ENCODE assay signal across 17 cellular contexts in the genomic region with DNA sequence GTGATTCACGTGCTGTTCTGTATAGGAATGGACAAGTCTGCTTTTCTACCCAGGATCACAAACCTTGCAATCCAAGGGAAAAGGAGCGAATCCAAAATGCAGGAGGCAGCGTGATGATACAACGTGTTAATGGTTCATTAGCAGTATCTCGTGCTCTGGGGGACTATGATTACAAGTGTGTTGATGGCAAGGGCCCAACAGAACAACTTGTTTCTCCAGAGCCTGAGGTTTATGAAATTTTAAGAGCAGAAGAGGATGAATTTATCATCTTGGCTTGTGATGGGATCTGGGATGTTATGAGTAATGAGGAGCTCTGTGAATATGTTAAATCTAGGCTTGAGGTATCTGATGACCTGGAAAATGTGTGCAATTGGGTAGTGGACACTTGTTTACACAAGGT. TPM values are rescaled to one million over a fixed set of nuclear protein-coding genes. Genes with fewer than 3 reads are reported as not detected.
DNase-seq lines count a peak whose midpoint lies in the region; ATAC-seq and TF ChIP-seq lines count a peak whose summit lies in the region.
"Had no signal": no experiment of that assay in that cellular context is flagged by ENCODE, and none has a peak within 500 bp of the region (broad histone marks: within the 10 kb centered on the region; RNA-seq: fewer than 3 reads in every experiment).

No MANE protein-coding gene starts in this region.

- H3K27ac ChIP-seq in GM23338 (ENCODE audit: low read depth) (0 out of 2 replicates have a peak overlapping the region, but pooled peaks have one; percentile 51), trophoblast cell (ENCODE audit: low read depth, low read length) (no peak overlapping the region), prostate gland (no peak overlapping the region)
- H3K27ac ChIP-seq: 22Rv1; BLaER1 treated with 17β-estradiol and CSF1 and Interleukin-3, amounts not matched to agents 10 nM and 100 nM; KMS-11 had no signal

- TF ChIP-seq CTCF in GM23338 (conservative IDR thresholded peaks at IDR 0.05; ENCODE audit: low read depth in 2 of 2) = no peak
- no peak for TF ChIP-seq CTCF in prostate gland (IDR thresholded peaks at IDR 0.05)

- no peak overlapping the region for H3K18ac ChIP-seq in trophoblast cell (ENCODE audit: low read length)

- H3K36me3 Mint-ChIP-seq in activated T-cell treated with anti-CD3 and anti-CD28 coated beads, Interleukin-2, amount 50 U/mL, for 72 hours (ENCODE audit: insufficient read depth in 2 of 2) = peaks cover 9 to 25% of the 10 kb centered on the region in 2 donors
- peaks cover 55% of the 10 kb centered on the region for H3K36me3 Mint-ChIP-seq in activated T-cell treated with anti-CD3 and anti-CD28 coated beads, Interleukin-2, amount 50 U/mL, for 24 hours (ENCODE audit: low read depth)
- peaks cover 31% of the 10 kb centered on the region for H3K36me3 Mint-ChIP-seq in GM23338 (ENCODE audit: low read depth)

- H3K4me3 ChIP-seq in GM23338 = no peak overlapping the region
- no peak overlapping the region for H3K4me3 ChIP-seq in trophoblast cell (ENCODE audit: low read depth, low read length)
- H3K4me3 ChIP-seq in prostate gland = no peak overlapping the region
- H3K4me3 ChIP-seq: BLaER1 treated with 17β-estradiol and CSF1 and Interleukin-3, amounts not matched to agents 10 nM and 100 nM had no signal

- H3K27me3 Mint-ChIP-seq in activated T-cell treated with anti-CD3 and anti-CD28 coated beads, Interleukin-2, amount 50 U/mL, for 72 hours (ENCODE audit: low read depth) = no peaks in the 10 kb centered on the region
- H3K27me3 Mint-ChIP-seq in activated T-cell treated with anti-CD3 and anti-CD28 coated beads, Interleukin-2, amount 50 U/mL, for 24 hours = no peaks in the 10 kb centered on the region
- no peaks in the 10 kb centered on the region for H3K27me3 Mint-ChIP-seq in GM23338 (ENCODE audit: insufficient read depth, low read depth, poor library complexity)

- TF ChIP-seq POLR2A in prostate gland (IDR thresholded peaks at IDR 0.05) = no peak

- no peak overlapping the region for H3K4me3 Mint-ChIP-seq in activated T-cell treated with anti-CD3 and anti-CD28 coated beads, Interleukin-2, amount 50 U/mL, for 72 hours
- no peak overlapping the region for H3K4me3 Mint-ChIP-seq in activated T-cell treated with anti-CD3 and anti-CD28 coated beads, Interleukin-2, amount 50 U/mL, for 24 hours
- H3K4me3 Mint-ChIP-seq in GM23338 = no peak overlapping the region

- H3K9me3 ChIP-seq in trophoblast cell (ENCODE audit: insufficient read depth, low read depth, low read length) = no peaks in the 10 kb centered on the region
- no peaks in the 10 kb centered on the region for H3K9me3 ChIP-seq in prostate gland

- H3K4me2 ChIP-seq in GM23338 (no peak overlapping the region), trophoblast cell (ENCODE audit: low read length) (no peak overlapping the region)
- H3K4me2 ChIP-seq: BLaER1 treated with 17β-estradiol and CSF1 and Interleukin-3, amounts not matched to agents 10 nM and 100 nM; KMS-11 had no signal

- H3K4ac ChIP-seq in trophoblast cell (ENCODE audit: low read depth, low read length) = no peak overlapping the region

- H2AK5ac ChIP-seq in trophoblast cell (ENCODE audit: low read length) = no peak overlapping the region

- no peak overlapping the region for H2AFZ ChIP-seq in GM23338
- no peak overlapping the region for H2AFZ ChIP-seq in trophoblast cell (ENCODE audit: insufficient read depth, low read length, poor library complexity)

- H4K12ac ChIP-seq in trophoblast cell (ENCODE audit: low read depth, low read length) = no peak overlapping the region

- no peak overlapping the region for H4K91ac ChIP-seq in trophoblast cell (ENCODE audit: low read depth, low read length)

- no peak for ATAC-seq in activated T-cell treated with anti-CD3 and anti-CD28 coated beads, Interleukin-2, amount 50 U/mL, for 72 hours (replicated peaks in 1 of 2)
- no peak for ATAC-seq in GM23338
- ATAC-seq: HepG2 had no signal

- H3K27ac Mint-ChIP-seq in activated T-cell treated with anti-CD3 and anti-CD28 coated beads, Interleukin-2, amount 50 U/mL, for 72 hours = peak overlapping the region; percentile 32
- H3K27ac Mint-ChIP-seq in activated T-cell treated with anti-CD3 and anti-CD28 coated beads, Interleukin-2, amount 50 U/mL, for 24 hours = no peak overlapping the region
- H3K27ac Mint-ChIP-seq in GM23338 = no peak overlapping the region

- H2BK5ac ChIP-seq in trophoblast cell (ENCODE audit: low read depth, low read length, poor library complexity) = no peak overlapping the region

- H3K79me1 ChIP-seq in trophoblast cell (ENCODE audit: low read length) = no peaks in the 10 kb centered on the region

- no peaks in the 10 kb centered on the region for H3K9me2 ChIP-seq in GM23338 (ENCODE audit: insufficient read depth)

- no peak for DNase-seq in activated T-cell treated with anti-CD3 and anti-CD28 coated beads, Interleukin-2, amount 50 U/mL, for 72 hours
- no peak for DNase-seq in activated T-cell treated with anti-CD3 and anti-CD28 coated beads, Interleukin-2, amount 50 U/mL, for 24 hours
- no peak for DNase-seq in GM23338 (ENCODE audit: low spot score)
- peak; percentile 39 for DNase-seq in amniotic epithelial cell (ENCODE audit: low read depth)
- no peak for DNase-seq in trophoblast cell
- DNase-seq in prostate gland (ENCODE audit: low spot score) = no peak
- DNase-seq in stimulated activated CD4-positive, alpha-beta T cell treated with anti-CD3 and anti-CD28 coated beads, Interleukin-4, amount 100 ng/mL, for 1 hour = no peak
- DNase-seq in NOMO-1 treated with DMSO at 0.1 percent for 48 hours (lab: John Stamatoyannopoulos, UW; ENCODE audit: unreplicated experiment) = no peak
- DNase-seq: GF-D8, NCI-H1417, NCI-H1930, NCI-H524, SHP77 treated with DMSO at 0.1 percent for 48 hours had no signal

- H4K8ac ChIP-seq in trophoblast cell (ENCODE audit: low read depth, low read length) = no peak overlapping the region

- H3K14ac ChIP-seq in trophoblast cell (ENCODE audit: low read length) = no peak overlapping the region

- H3K36me3 ChIP-seq in GM23338 (ENCODE audit: insufficient read depth) = no peaks in the 10 kb centered on the region
- peaks cover 3 to 6% of the 10 kb centered on the region in 2 experiments for H3K36me3 ChIP-seq in trophoblast cell (ENCODE audit: control insufficient read depth in 1 of 2, insufficient read depth in 2 of 2, low read length in 2 of 2)
- no peaks in the 10 kb centered on the region for H3K36me3 ChIP-seq in prostate gland

- H2BK12ac ChIP-seq in trophoblast cell (ENCODE audit: low read length) = no peak overlapping the region

- intact Hi-C loops in prostate gland (cut with DNase I) = no loop called here

- H3K9me3 Mint-ChIP-seq in activated T-cell treated with anti-CD3 and anti-CD28 coated beads, Interleukin-2, amount 50 U/mL, for 72 hours = peaks cover 0 to 2% of the 10 kb centered on the region in 2 donors
- no peaks in the 10 kb centered on the region for H3K9me3 Mint-ChIP-seq in activated T-cell treated with anti-CD3 and anti-CD28 coated beads, Interleukin-2, amount 50 U/mL, for 24 hours
- no peaks in the 10 kb centered on the region; the same call in 2 of the 3 replicates for H3K9me3 Mint-ChIP-seq in GM23338

- no peaks in the 10 kb centered on the region for H3F3A ChIP-seq in GM23338 (replicated peaks; ENCODE audit: low read depth)

- no peak overlapping the region for H2BK120ac ChIP-seq in trophoblast cell (ENCODE audit: insufficient read depth, low read length, poor library complexity)

- H3K27me3 ChIP-seq in GM23338 (ENCODE audit: insufficient read depth) = no peaks in the 10 kb centered on the region
- no peaks in the 10 kb centered on the region for H3K27me3 ChIP-seq in trophoblast cell (ENCODE audit: insufficient read depth, low read length)
- no peaks in the 10 kb centered on the region for H3K27me3 ChIP-seq in prostate gland (replicated peaks; ENCODE audit: insufficient read depth)
- H3K27me3 ChIP-seq: BLaER1 treated with 17β-estradiol and CSF1 and Interleukin-3, amounts not matched to agents 10 nM and 100 nM had no signal

- peaks cover 53% of the 10 kb centered on the region for H4K20me1 ChIP-seq in GM23338 (replicated peaks; ENCODE audit: insufficient read depth)

- H3K23ac ChIP-seq in trophoblast cell (ENCODE audit: low read length) = peak overlapping the region; percentile 37

- H3K79me2 ChIP-seq in GM23338 (replicated peaks; ENCODE audit: insufficient read depth) (peaks cover 100% of the 10 kb centered on the region), trophoblast cell (ENCODE audit: control insufficient read depth, insufficient read depth, low read length, poor library complexity) (no peaks in the 10 kb centered on the region)

- no peak overlapping the region for H3K9ac ChIP-seq in trophoblast cell (ENCODE audit: low read length)
- H3K9ac ChIP-seq: BLaER1 treated with 17β-estradiol and CSF1 and Interleukin-3, amounts not matched to agents 10 nM and 100 nM; KMS-11 had no signal

- peaks cover 56% of the 10 kb centered on the region for H3K4me1 Mint-ChIP-seq in activated T-cell treated with anti-CD3 and anti-CD28 coated beads, Interleukin-2, amount 50 U/mL, for 72 hours (ENCODE audit: low read depth)
- peaks cover 71% of the 10 kb centered on the region for H3K4me1 Mint-ChIP-seq in activated T-cell treated with anti-CD3 and anti-CD28 coated beads, Interleukin-2, amount 50 U/mL, for 24 hours (ENCODE audit: low read depth)
- H3K4me1 Mint-ChIP-seq in GM23338 = peaks cover 36% of the 10 kb centered on the region

- no CpG with 5 or more reads among the region's 5 CpGs for WGBS in trophoblast cell (ENCODE audit: extremely low coverage, insufficient coverage, insufficient read length)
- WGBS in prostate gland = 58% methylated on average over 5 of the region's 5 CpGs

- H3K4me1 ChIP-seq in GM23338 (ENCODE audit: insufficient read depth) (peaks cover 24% of the 10 kb centered on the region), trophoblast cell (ENCODE audit: control insufficient read depth in 1 of 2, insufficient read depth in 2 of 2, low read length in 2 of 2) (no peaks in the 10 kb centered on the region), prostate gland (replicated peaks) (peaks cover 2% of the 10 kb centered on the region)

TF ChIP-seq in GM23338, 12 proteins besides CTCF, POLR2A, EP300 and RAD21 (continues in another document):
- TF ChIP-seq, protein P1, sequence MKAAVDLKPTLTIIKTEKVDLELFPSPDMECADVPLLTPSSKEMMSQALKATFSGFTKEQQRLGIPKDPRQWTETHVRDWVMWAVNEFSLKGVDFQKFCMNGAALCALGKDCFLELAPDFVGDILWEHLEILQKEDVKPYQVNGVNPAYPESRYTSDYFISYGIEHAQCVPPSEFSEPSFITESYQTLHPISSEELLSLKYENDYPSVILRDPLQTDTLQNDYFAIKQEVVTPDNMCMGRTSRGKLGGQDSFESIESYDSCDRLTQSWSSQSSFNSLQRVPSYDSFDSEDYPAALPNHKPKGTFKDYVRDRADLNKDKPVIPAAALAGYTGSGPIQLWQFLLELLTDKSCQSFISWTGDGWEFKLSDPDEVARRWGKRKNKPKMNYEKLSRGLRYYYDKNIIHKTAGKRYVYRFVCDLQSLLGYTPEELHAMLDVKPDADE (IDR thresholded peaks at IDR 0.05) = no peak
- TF ChIP-seq ZNF114 (CRISPR knock-in tag; IDR thresholded peaks at IDR 0.05) = no peak

RNA-seq across cellular contexts. Expression of gene PPM1B, which starts 33.0 kb away (rescaled TPM):
- total RNA-seq in activated T-cell treated with anti-CD3 and anti-CD28 coated beads, Interleukin-2, amount 50 U/mL, for 72 hours = 10 to 100 TPM; 47.6 to 60.1 TPM
- total RNA-seq in GM23338 (2014; rRNA removed; shearing (Covaris generic)) = 134 and 137 TPM in 2 replicates
- 93.1 and 112 TPM in 2 replicates for polyA plus RNA-seq in GM23338 (2016; fragmentation: Nextera tagmentation; extraction: Ambion mirVana)
- 257 and 270 TPM in 2 replicates for polyA plus RNA-seq in trophoblast cell (2013)
- total RNA-seq in prostate gland = 10 to 100 TPM; 59.9 to 65.4 TPM
